ENCODE assay signal across 8 cellular contexts in the genomic region with DNA sequence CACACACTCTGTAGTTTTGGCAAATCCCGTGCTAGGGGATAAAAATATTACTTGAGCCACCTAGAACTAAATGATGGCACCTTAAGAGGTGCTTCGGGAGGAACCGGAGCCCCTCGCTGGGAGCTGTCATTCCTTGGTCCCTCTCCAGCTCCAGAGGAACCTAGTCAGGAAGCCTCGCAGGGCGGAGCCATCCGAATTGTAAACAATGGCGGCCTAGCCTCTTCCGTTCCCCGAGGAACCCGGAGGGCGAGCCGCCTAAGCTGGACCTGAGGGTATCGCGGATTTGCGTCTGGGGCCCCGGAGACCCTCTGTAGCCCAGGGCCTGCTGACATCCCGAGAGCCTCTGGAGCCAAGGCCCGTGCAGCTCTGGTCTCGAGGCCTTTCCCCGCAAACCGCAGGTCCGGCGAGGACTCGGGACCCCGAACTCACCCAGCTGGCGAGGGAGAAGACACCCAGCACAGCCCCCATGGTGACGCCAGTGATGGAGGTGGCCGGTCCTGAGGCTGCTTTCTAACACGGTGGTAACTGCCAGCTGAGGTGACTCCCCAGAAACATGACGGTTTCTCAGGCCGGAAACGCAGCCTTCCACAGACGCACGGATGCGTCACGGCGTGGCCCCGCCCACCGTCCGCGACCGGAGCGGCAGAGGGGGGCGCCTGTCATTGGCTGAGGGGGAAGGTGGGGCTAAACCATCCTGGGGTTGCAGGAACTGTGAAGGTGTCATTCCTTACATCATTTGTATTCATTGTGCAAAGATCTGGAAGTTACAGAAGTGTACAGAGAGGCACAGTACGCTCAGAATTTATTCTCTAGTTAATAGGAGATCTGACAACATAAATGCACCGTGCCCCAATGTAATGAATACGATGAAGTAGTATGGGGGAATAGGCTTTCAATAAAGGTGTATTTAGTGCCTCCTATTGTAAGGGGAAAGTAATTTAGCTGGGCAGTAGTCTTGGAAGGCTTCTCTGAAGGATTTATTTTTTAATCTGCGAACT. TPM values are rescaled to one million over a fixed set of nuclear protein-coding genes. Genes with fewer than 3 reads are reported as not detected.
DNase-seq lines count a peak whose midpoint lies in the region; ATAC-seq and TF ChIP-seq lines count a peak whose summit lies in the region.

Gene SERINC3 (minus strand): TSS at position 587 of the 998 bp plus-strand sequence. CDS start 119 bp downstream, at position 468.

- POLR2A ChIA-PET in activated CD4-positive, alpha-beta memory T cell treated with anti-CD3 and anti-CD28 coated beads for 36 hours (lab: Charles Lee), result interaction anchor here (0.6 to 1.3 kb wide), 8 partner anchors 11 to 436 kb away, joined by 3 to 4 read pairs (median 3); partner anchors contain the start of gene TTPAL

- no peaks in the 10 kb centered on the region for H3K9me3 Mint-ChIP-seq in CD4-positive, CD25-positive, alpha-beta regulatory T cell
- no peaks in the 10 kb centered on the region for H3K9me3 Mint-ChIP-seq in activated CD4-positive, alpha-beta memory T cell treated with anti-CD3 and anti-CD28 coated beads for 36 hours

- peaks cover 9% of the 10 kb centered on the region for H3K36me3 Mint-ChIP-seq in CD4-positive, CD25-positive, alpha-beta regulatory T cell
- no peaks in the 10 kb centered on the region for H3K36me3 Mint-ChIP-seq in activated CD4-positive, alpha-beta memory T cell treated with anti-CD3 and anti-CD28 coated beads for 36 hours

- DNase-seq in CD4-positive, CD25-positive, alpha-beta regulatory T cell, result peak; percentile 96 to 98 (median 96)
- DNase-seq in HK-2 (ENCODE audit: unreplicated experiment), result peak; percentile 97
- peak; percentile 78 for DNase-seq in NCI-H82 treated with DMSO at 0.1 percent for 48 hours (lab: John Stamatoyannopoulos, UW; ENCODE audit: unreplicated experiment)
- DNase-seq in activated CD4-positive, alpha-beta memory T cell treated with anti-CD3 and anti-CD28 coated beads for 36 hours, result peak; percentile 98
- peak; percentile 76 to 96 for DNase-seq in dermis microvascular lymphatic vessel endothelial cell (ENCODE audit: low read depth in 2 of 2)
- peak; percentile 96 for DNase-seq in stimulated activated CD4-positive, alpha-beta T cell treated with anti-CD3 and anti-CD28 coated beads, Interleukin-4, amount 100 ng/mL, for 24 hours

- peak within 1 kb of the TSS; percentile 97 for H3K27ac ChIP-seq in CD4-positive, CD25-positive, alpha-beta regulatory T cell (ENCODE audit: insufficient read depth, low read length, poor library complexity, severe bottlenecking)
- H3K27ac ChIP-seq in liver (ENCODE audit: low read depth in 1 of 2, low read length in 2 of 2), result peak within 1 kb of the TSS; percentile 98 to 100

- CTCF ChIA-PET in activated CD4-positive, alpha-beta memory T cell treated with anti-CD3 and anti-CD28 coated beads for 36 hours (lab: Charles Lee), result interaction anchor here (0.8 to 2.2 kb wide), 8 partner anchors 12 to 211 kb away, joined by 3 to 10 read pairs (median 3); partner anchors contain the start of genes FITM2 and TTPAL

- peaks cover 48% of the 10 kb centered on the region for H3K4me1 ChIP-seq in CD4-positive, CD25-positive, alpha-beta regulatory T cell (ENCODE audit: control insufficient read depth, insufficient read depth, low read length, poor library complexity, severe bottlenecking)
- H3K4me1 ChIP-seq in liver (ENCODE audit: control insufficient read depth in 4 of 4, insufficient read depth in 4 of 4, low read length in 3 of 4), result peaks cover 5 to 28% (median 23%) of the 10 kb centered on the region in 4 donors

- no peaks in the 10 kb centered on the region for H3K9me3 ChIP-seq in CD4-positive, CD25-positive, alpha-beta regulatory T cell (ENCODE audit: control insufficient read depth in 2 of 2, low read length in 2 of 2)
- H3K9me3 ChIP-seq in liver (ENCODE audit: control insufficient read depth in 4 of 4, low read length in 3 of 4), result no peaks in the 10 kb centered on the region

- no peaks in the 10 kb centered on the region for H3K27me3 Mint-ChIP-seq in CD4-positive, CD25-positive, alpha-beta regulatory T cell
- no peaks in the 10 kb centered on the region for H3K27me3 Mint-ChIP-seq in activated CD4-positive, alpha-beta memory T cell treated with anti-CD3 and anti-CD28 coated beads for 36 hours

- peak within 1 kb of the TSS; percentile 83 to 96 for H3K9ac ChIP-seq in liver (ENCODE audit: low read depth in 1 of 2, low read length in 2 of 2)

- peak; percentile 9 to 40 for TF ChIP-seq RAD21 in liver (IDR thresholded peaks at IDR 0.05)

- TF ChIP-seq CTCF in liver (IDR thresholded peaks at IDR 0.05; ENCODE audit: low read depth, low read length, missing input control), result no peak

- H3K4me3 ChIP-seq in CD4-positive, CD25-positive, alpha-beta regulatory T cell (ENCODE audit: low read depth, low read length), result peak within 1 kb of the TSS; percentile 99
- peak within 1 kb of the TSS; percentile 85 to 93 (median 93) for H3K4me3 ChIP-seq in liver (ENCODE audit: low read depth in 1 of 3, low read length in 3 of 3)

- under 1% methylated on average over 49 of the region's 49 CpGs for WGBS in liver

- peaks cover 18% of the 10 kb centered on the region for H3K36me3 ChIP-seq in CD4-positive, CD25-positive, alpha-beta regulatory T cell (ENCODE audit: control insufficient read depth, insufficient read depth, low read length)
- peaks cover 0 to 3% (median 0%) of the 10 kb centered on the region in 4 donors for H3K36me3 ChIP-seq in liver (ENCODE audit: control insufficient read depth in 4 of 4, insufficient read depth in 3 of 4, low read depth in 1 of 4, low read length in 3 of 4)

- intact Hi-C loops in activated CD4-positive, alpha-beta memory T cell treated with anti-CD3 and anti-CD28 coated beads for 36 hours (cut with micrococcal nuclease), result loop anchor here (1.0 to 10.0 kb wide), 8 partner anchors 9 to 1064 kb away; partner anchors contain the start of genes OSER1, SRSF6 and STK4

- ATAC-seq in CD4-positive, CD25-positive, alpha-beta regulatory T cell (ENCODE audit: low read depth in 2 of 2), result peak; percentile 98 to 99
- peak; percentile 99 for ATAC-seq in GM19438 (IDR thresholded peaks at IDR 0.05; ENCODE audit: low read depth, unreplicated experiment)

- no peaks in the 10 kb centered on the region for H3K27me3 ChIP-seq in CD4-positive, CD25-positive, alpha-beta regulatory T cell (ENCODE audit: control insufficient read depth, insufficient read depth, low read length)
- no peaks in the 10 kb centered on the region for H3K27me3 ChIP-seq in liver (ENCODE audit: control insufficient read depth in 4 of 4, insufficient read depth in 4 of 4, low read length in 3 of 4)

- peak within 1 kb of the TSS; percentile 93 to 97 (median 97) for H3K27ac Mint-ChIP-seq in CD4-positive, CD25-positive, alpha-beta regulatory T cell
- peak within 1 kb of the TSS; percentile 88 for H3K27ac Mint-ChIP-seq in activated CD4-positive, alpha-beta memory T cell treated with anti-CD3 and anti-CD28 coated beads for 36 hours

- H3K4me1 Mint-ChIP-seq in CD4-positive, CD25-positive, alpha-beta regulatory T cell, result peaks cover 25 to 59% (median 39%) of the 10 kb centered on the region in 4 donors
- H3K4me1 Mint-ChIP-seq in activated CD4-positive, alpha-beta memory T cell treated with anti-CD3 and anti-CD28 coated beads for 36 hours (ENCODE audit: low read depth), result peaks cover 53% of the 10 kb centered on the region

- H3K4me3 Mint-ChIP-seq in CD4-positive, CD25-positive, alpha-beta regulatory T cell, result peak within 1 kb of the TSS; percentile 88 to 92 (median 92)
- H3K4me3 Mint-ChIP-seq in activated CD4-positive, alpha-beta memory T cell treated with anti-CD3 and anti-CD28 coated beads for 36 hours, result peak within 1 kb of the TSS; percentile 83

TF ChIP-seq in liver, 16 proteins besides CTCF, POLR2A, EP300 and RAD21 (continues in another document):
- TF ChIP-seq REST (IDR thresholded peaks at IDR 0.05), result peak; percentile 23
- no peak for TF ChIP-seq TAF1 (conservative IDR thresholded peaks at IDR 0.05)
- no peak for TF ChIP-seq HNF4G (IDR thresholded peaks at IDR 0.05)
- TF ChIP-seq GABPA (IDR thresholded peaks at IDR 0.05 in 1 of 2, conservative IDR thresholded peaks at IDR 0.05 in 1 of 2), result peak; percentile 62 to 90
- TF ChIP-seq YY1 (IDR thresholded peaks at IDR 0.05), result peak; percentile 96
- TF ChIP-seq FOXA2 (IDR thresholded peaks at IDR 0.05), result peak; percentile 54
- peak; percentile 58 for TF ChIP-seq MAX (IDR thresholded peaks at IDR 0.05)
- peak; percentile 24 to 33 for TF ChIP-seq HNF4A (conservative IDR thresholded peaks at IDR 0.05)
- TF ChIP-seq JUND (IDR thresholded peaks at IDR 0.05), result peak; percentile 81 to 93
- TF ChIP-seq NR2F2 (IDR thresholded peaks at IDR 0.05), result peak; percentile 7

RNA-seq across cellular contexts. Expression of gene SERINC3, which starts in this region (rescaled TPM):
- total RNA-seq in CD4-positive, CD25-positive, alpha-beta regulatory T cell, result 77.3 TPM
- 100 to 1,000 TPM; 195 to 254 (median 202) TPM for polyA plus RNA-seq in CD4-positive, CD25-positive, alpha-beta regulatory T cell
- 10 to 100 TPM; 57.3 to 58.6 TPM for total RNA-seq in activated CD4-positive, alpha-beta memory T cell treated with anti-CD3 and anti-CD28 coated beads for 36 hours
- total RNA-seq in dermis microvascular lymphatic vessel endothelial cell (106 and 135 TPM in 2 replicates), liver (10 to 100 TPM; 51.1 to 65.4 TPM)
- 10 to 100 TPM; 51.5 to 70.0 TPM for polyA plus RNA-seq in liver

Comparison
In these comparisons a context has a peak if more than half of its experiments do, and no peak if none do; other contexts are left out.
1. Peak in every context shown above with its lines: DNase-seq, ATAC-seq, H3K4me3 ChIP-seq and H3K27ac ChIP-seq.